In the genomic region with DNA sequence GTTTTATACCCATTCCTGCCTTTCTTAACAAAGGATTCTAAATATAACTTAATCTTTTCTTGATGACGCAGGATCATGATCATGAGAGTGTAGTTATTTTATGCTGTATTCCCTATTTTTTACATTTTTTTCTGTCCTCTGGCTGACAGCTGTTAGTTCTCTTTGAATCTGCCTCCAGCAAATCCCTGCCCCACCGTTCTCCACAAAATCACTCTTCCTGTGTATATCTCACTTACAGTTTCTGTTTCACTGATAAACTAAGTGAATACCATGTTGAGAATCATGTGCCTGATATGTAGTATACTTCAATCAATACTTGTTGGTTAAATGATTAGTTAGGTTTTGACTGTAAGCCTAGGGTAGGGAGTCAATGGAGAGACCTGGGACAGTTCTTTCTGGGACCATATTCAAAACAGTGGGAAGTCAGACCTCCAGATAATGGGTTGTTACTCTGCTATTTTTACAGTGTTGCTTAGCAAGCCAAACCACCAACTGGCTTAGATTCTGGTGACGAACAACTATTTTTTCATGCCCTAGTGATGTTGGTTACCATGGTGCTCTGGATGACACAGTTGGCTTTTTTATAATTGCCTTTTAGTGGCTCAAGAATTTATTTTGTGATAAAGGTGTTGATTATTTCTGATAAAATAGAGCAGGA, we compare ENCODE assay signal across 14 cellular contexts. TPM values are rescaled to one million over a fixed set of nuclear protein-coding genes. Genes with fewer than 3 reads are reported as not detected.
DNase-seq lines count a peak whose midpoint lies in the region; ATAC-seq and TF ChIP-seq lines count a peak whose summit lies in the region.
"Had no signal": no experiment of that assay in that cellular context is flagged by ENCODE, and none has a peak within 500 bp of the region (broad histone marks: within the 10 kb centered on the region; RNA-seq: fewer than 3 reads in every experiment).

No MANE protein-coding gene starts in this region.

- H4K20me1 ChIP-seq in smooth muscle cell (ENCODE audit: low read depth), result no peaks in the 10 kb centered on the region

- H3K36me3 ChIP-seq in Panc1 (ENCODE audit: control insufficient read depth, insufficient read depth, low read length) (no peaks in the 10 kb centered on the region), smooth muscle cell (ENCODE audit: low read depth) (no peaks in the 10 kb centered on the region)

- no peak overlapping the region for H2AFZ ChIP-seq in smooth muscle cell (ENCODE audit: low read depth)

- H3K4me3 ChIP-seq in Panc1 (ENCODE audit: low read depth in 2 of 2, low read length in 2 of 2) (no peak overlapping the region), smooth muscle cell (no peak overlapping the region)

- CTCF ChIA-PET in Panc1 (lab: Charles Lee), result no interaction called here

- DNase-seq in NCI-H748 (lab: John Stamatoyannopoulos, UW; ENCODE audit: unreplicated experiment) (peak; percentile 5), NCI-H748 treated with DMSO at 0.1 percent for 48 hours (lab: John Stamatoyannopoulos, UW) (no peak), Panc1 (ENCODE audit: low read depth, low spot score) (no peak), foreskin keratinocyte (no peak), smooth muscle cell (lab: John Stamatoyannopoulos, UW; ENCODE audit: unreplicated experiment) (no peak), DMS 273 treated with DMSO at 0.1 percent for 48 hours (lab: John Stamatoyannopoulos, UW) (no peak)
- DNase-seq: activated T-cell treated with anti-CD3 and anti-CD28 coated beads, Interleukin-2, amount 50 U/mL, for 4 hours; NCI-H446; posterior cingulate gyrus; substantia nigra had no signal

- 60% methylated on average over 3 of the region's 3 CpGs for WGBS in smooth muscle cell (ENCODE audit: low lambda C conversion rate)

- no TSS peak for BruUV-seq in Panc1 (replicated peaks; lab: Mats Ljungman, UMichigan)

- in situ Hi-C loops in Panc1 (cut with HindIII; ENCODE audit: low pct_unique_long_range_greater_than_20kb, low sequenced_read_pairs), result no loop called here

- H3K9me3 ChIP-seq in Panc1 (ENCODE audit: control insufficient read depth, insufficient read depth, low read depth, low read length) (no peaks in the 10 kb centered on the region), smooth muscle cell (replicated peaks; ENCODE audit: low read depth) (no peaks in the 10 kb centered on the region)

- no peak overlapping the region for H3K4me2 ChIP-seq in smooth muscle cell

- POLR2A ChIA-PET in Panc1 (lab: Charles Lee), result no interaction called here

- intact Hi-C loops in Panc1 (cut with micrococcal nuclease; ENCODE audit: unreplicated experiment), result no loop called here

- H3K4me1 ChIP-seq in Panc1 (ENCODE audit: control insufficient read depth, insufficient read depth, low read length) (peaks cover 25% of the 10 kb centered on the region), foreskin keratinocyte (peaks cover 5% of the 10 kb centered on the region), smooth muscle cell (ENCODE audit: low read depth) (peaks cover 5% of the 10 kb centered on the region)

- H3K9ac ChIP-seq in smooth muscle cell (ENCODE audit: low read depth), result peak overlapping the region; percentile 28

- H3F3A ChIP-seq in smooth muscle cell (ENCODE audit: low read depth), result no peaks in the 10 kb centered on the region

- TF ChIP-seq CTCF in Panc1 (IDR thresholded peaks at IDR 0.05) (no peak), foreskin keratinocyte (conservative IDR thresholded peaks at IDR 0.05) (no peak), smooth muscle cell (IDR thresholded peaks at IDR 0.05; ENCODE audit: borderline replicate concordance, insufficient read depth, poor library complexity, severe bottlenecking) (no peak)

- no peak for ATAC-seq in Panc1
- peak; percentile 11 for ATAC-seq in foreskin keratinocyte
- ATAC-seq in GM21367 (IDR thresholded peaks at IDR 0.05; ENCODE audit: unreplicated experiment), result no peak
- ATAC-seq in activated CD4-positive, CD25-positive, alpha-beta regulatory T cell treated with anti-CD3 and anti-CD28 coated beads, Interleukin-2, amount 50 U/mL, for 24 hours, result no peak
- ATAC-seq: activated T-cell treated with anti-CD3 and anti-CD28 coated beads, Interleukin-2, amount 50 U/mL, for 4 hours; WTC11 had no signal

- no peaks in the 10 kb centered on the region for H3K27me3 ChIP-seq in Panc1 (ENCODE audit: control insufficient read depth, insufficient read depth, low read length)
- H3K27me3 ChIP-seq in foreskin keratinocyte, result no peaks in the 10 kb centered on the region
- H3K27me3 ChIP-seq in smooth muscle cell (ENCODE audit: low read depth), result peaks cover 7% of the 10 kb centered on the region

- H3K79me2 ChIP-seq in smooth muscle cell (ENCODE audit: low read depth), result no peaks in the 10 kb centered on the region

- H3K27ac ChIP-seq in Panc1 (ENCODE audit: low read length) (peak overlapping the region; percentile 6; the same call in 1 of the 2 replicates), foreskin keratinocyte (no peak overlapping the region), smooth muscle cell (ENCODE audit: low read depth) (no peak overlapping the region)
- H3K27ac ChIP-seq: 22Rv1 had no signal

RNA-seq across cellular contexts. Expression of gene CNNM1, which starts 12.8 kb away (rescaled TPM):
- total RNA-seq in Panc1 (2021; ENCODE audit: unreplicated experiment), result 16.6 TPM
- 12.7 TPM for polyA plus RNA-seq in Panc1 (2012; ENCODE audit: insufficient read length)
- total RNA-seq in foreskin keratinocyte, result 0.31 and 0.42 TPM in 2 replicates
- 0.11 and 0.16 TPM in 2 replicates for polyA plus RNA-seq in foreskin keratinocyte
- 0.04 TPM in 1 of 2 replicates, not detected in the other for total RNA-seq in smooth muscle cell
- polyA plus RNA-seq in smooth muscle cell, result not detected in 2 replicates

Comparison
In these comparisons a context has a peak if more than half of its experiments do, and no peak if none do; other contexts are left out.
1. RNA of gene CNNM1, which starts 12.8 kb away (total RNA-seq): 16.6 TPM in Panc1 (single experiment); 0.31 to 0.42 TPM in foreskin keratinocyte and 0.04 TPM in smooth muscle cell; every median in the first group is over 10 times any median in the second.